ENCODE assay signal across 20 cellular contexts in the genomic region with DNA sequence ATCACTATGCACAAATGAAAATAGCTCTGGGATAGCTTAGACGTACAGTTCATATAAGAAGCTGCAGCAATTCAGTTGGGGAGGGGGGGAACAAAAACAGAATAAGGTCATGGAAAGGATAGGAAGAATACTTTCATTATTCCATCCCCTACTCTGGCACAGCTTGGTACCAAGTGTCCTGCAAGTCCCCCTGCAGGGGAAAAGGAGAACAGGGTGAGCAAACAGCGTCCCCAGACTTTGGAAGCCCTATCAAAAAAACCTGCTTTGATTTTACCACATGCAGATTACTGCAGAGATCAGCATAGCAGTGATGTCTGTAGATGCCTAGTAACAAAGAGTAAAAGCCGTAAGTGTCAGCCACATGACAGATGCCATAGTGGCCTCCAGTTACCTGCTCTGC.
"Had no signal": no experiment of that assay in that cellular context is flagged by ENCODE, and none has a peak within 500 bp of the region (broad histone marks: within the 10 kb centered on the region; RNA-seq: fewer than 3 reads in every experiment).

No MANE protein-coding gene starts in this region.

- H3K4me1 ChIP-seq: body of pancreas, left ventricle myocardium inferior, upper lobe of right lung had no signal

- H3K4me1 Mint-ChIP-seq: activated naive CD4-positive, alpha-beta T cell treated with anti-CD3 and anti-CD28 coated beads, Interleukin-2, amount 50 U/mL, for 24 hours; T-helper 17 cell had no signal

- H3K36me3 ChIP-seq: left ventricle myocardium inferior, upper lobe of right lung had no signal

- H3K9me3 Mint-ChIP-seq: activated naive CD4-positive, alpha-beta T cell treated with anti-CD3 and anti-CD28 coated beads, Interleukin-2, amount 50 U/mL, for 24 hours had no signal

- DNase-seq: activated CD4-positive, alpha-beta T cell treated with anti-CD3 and anti-CD28 coated beads for 1 hour; activated gamma-delta T cell treated with Interleukin-2 at 50 U/mL for 16 hours; activated T-cell treated with anti-CD3 and anti-CD28 coated beads, Interleukin-2, amount 50 U/mL, for 1 hour; anterior cingulate cortex; body of pancreas; caudate nucleus; dermis blood vessel endothelial cell; effector CD8-positive, alpha-beta T cell; foreskin melanocyte; glutamatergic neuron; left ventricle myocardium inferior; naive thymus-derived CD4-positive, alpha-beta T cell; retina; stimulated activated CD4-positive, alpha-beta T cell treated with anti-CD3 and anti-CD28 coated beads, Interleukin-4, amount 100 ng/mL, for 24 hours; stimulated activated naive CD4-positive, alpha-beta T cell treated with Interleukin-2 at 50 U/mL for 16 hours; T-helper 17 cell; upper lobe of right lung had no signal

- H3K36me3 Mint-ChIP-seq: activated naive CD4-positive, alpha-beta T cell treated with anti-CD3 and anti-CD28 coated beads, Interleukin-2, amount 50 U/mL, for 24 hours; naive thymus-derived CD4-positive, alpha-beta T cell had no signal

- H3K27me3 ChIP-seq: body of pancreas, hepatocyte, upper lobe of right lung had no signal

- H3K27me3 Mint-ChIP-seq: activated naive CD4-positive, alpha-beta T cell treated with anti-CD3 and anti-CD28 coated beads, Interleukin-2, amount 50 U/mL, for 24 hours; naive thymus-derived CD4-positive, alpha-beta T cell; progenitor cell of endocrine pancreas; T-helper 17 cell had no signal

- H3K27ac ChIP-seq: body of pancreas, hepatocyte, left ventricle myocardium inferior, upper lobe of right lung had no signal

- H3K4me3 Mint-ChIP-seq: activated naive CD4-positive, alpha-beta T cell treated with anti-CD3 and anti-CD28 coated beads, Interleukin-2, amount 50 U/mL, for 24 hours; naive thymus-derived CD4-positive, alpha-beta T cell; T-helper 17 cell had no signal

- H3K9me3 ChIP-seq: body of pancreas, left ventricle myocardium inferior, upper lobe of right lung had no signal

- H3K27ac Mint-ChIP-seq: activated naive CD4-positive, alpha-beta T cell treated with anti-CD3 and anti-CD28 coated beads, Interleukin-2, amount 50 U/mL, for 24 hours; progenitor cell of endocrine pancreas; T-helper 17 cell had no signal

- H3K4me3 ChIP-seq: body of pancreas, hepatocyte, left ventricle myocardium inferior, upper lobe of right lung had no signal
